17 cellular contexts compared by ENCODE assay signal in genomic region chr14:82419933-82420332, GRCh38.
"Had no signal": no experiment of that assay in that cellular context is flagged by ENCODE, and none has a peak within 500 bp of the region (broad histone marks: within the 10 kb centered on the region; RNA-seq: fewer than 3 reads in every experiment).

No MANE protein-coding gene starts in this region.

- DNase-seq: colonic mucosa; effector CD4-positive, alpha-beta T cell; endodermal cell; gastrocnemius medialis; left colon; mammary epithelial cell; mucosa of descending colon; naive thymus-derived CD8-positive, alpha-beta T cell; posterior cingulate gyrus; small intestine; stimulated activated CD4-positive, alpha-beta T cell treated with anti-CD3 and anti-CD28 coated beads, Interleukin-12 subunit alpha, Interleukin-12 subunit beta, amount 100 ng/mL, for 4 hours; stimulated activated naive CD4-positive, alpha-beta T cell; stomach; substantia nigra; upper lobe of left lung; uterus had no signal

- H3K36me3 ChIP-seq: colonic mucosa, gastrocnemius medialis, stomach, thoracic aorta, upper lobe of left lung, uterus had no signal

- H3K9me3 ChIP-seq: gastrocnemius medialis, thoracic aorta, uterus had no signal

- H3K27me3 ChIP-seq: colonic mucosa, gastrocnemius medialis, stomach, upper lobe of left lung, uterus had no signal

- H3K27ac ChIP-seq: colonic mucosa, gastrocnemius medialis, stomach, thoracic aorta, upper lobe of left lung, uterus had no signal

- H3K4me1 ChIP-seq: colonic mucosa, gastrocnemius medialis, stomach, upper lobe of left lung, uterus had no signal

- H3K4me3 ChIP-seq: colonic mucosa, gastrocnemius medialis, mucosa of descending colon, stomach, thoracic aorta, upper lobe of left lung, uterus had no signal

- H3K27ac Mint-ChIP-seq: endodermal cell; naive thymus-derived CD8-positive, alpha-beta T cell had no signal

- ATAC-seq: gastrocnemius medialis; left colon; mucosa of descending colon; naive thymus-derived CD8-positive, alpha-beta T cell had no signal
